22 cellular contexts compared by ENCODE assay signal in genomic region chr10:43864622-43865021, GRCh38.
DNase-seq lines count a peak whose midpoint lies in the region; ATAC-seq, FAIRE-seq and TF ChIP-seq lines count a peak whose summit lies in the region.
"Had no signal": no experiment of that assay in that cellular context is flagged by ENCODE, and none has a peak within 500 bp of the region (broad histone marks: within the 10 kb centered on the region; RNA-seq: fewer than 3 reads in every experiment).

No MANE protein-coding gene starts in this region.

- H3K4me1 ChIP-seq in SJSA1 (replicated peaks) (peaks cover 51% of the 10 kb centered on the region), endothelial cell of umbilical vein (ENCODE audit: control insufficient read depth, extremely low read depth, insufficient read depth, low read length) (peaks cover 52% of the 10 kb centered on the region), right lobe of liver (peaks cover 0 to 29% (median 0%) of the 10 kb centered on the region in 4 donors), stomach (peaks cover 22 to 40% (median 29%) of the 10 kb centered on the region in 4 donors)

- H3K36me3 ChIP-seq in SJSA1 (no peaks in the 10 kb centered on the region), endothelial cell of umbilical vein (ENCODE audit: control insufficient read depth in 2 of 2, extremely low read depth in 1 of 2, insufficient read depth in 2 of 2, low read length in 2 of 2) (no peaks in the 10 kb centered on the region), right lobe of liver (no peaks in the 10 kb centered on the region), stomach (no peaks in the 10 kb centered on the region)
- H3K36me3 ChIP-seq: pancreas had no signal

- no peak overlapping the region for H3K27ac Mint-ChIP-seq in activated naive CD8-positive, alpha-beta T cell treated with anti-CD3 and anti-CD28 coated beads, Interleukin-2, amount 50 U/mL, for 24 hours
- H3K27ac Mint-ChIP-seq: activated naive CD4-positive, alpha-beta T cell treated with anti-CD3 and anti-CD28 coated beads, Interleukin-2, amount 50 U/mL, for 72 hours; CD4-positive, alpha-beta T cell; natural killer cell; stimulated activated memory B cell treated with anti-CD40 and anti-IgM and Interleukin-4, amounts not matched to agents 10 μg/mL and 1 μg/mL and 100 μg/mL, for 72 hours had no signal

- peak overlapping the region; percentile 50 for H3K9ac ChIP-seq in endothelial cell of umbilical vein (replicated peaks; ENCODE audit: extremely low read depth, insufficient read depth, low read length)

- TF ChIP-seq POLR2A in endothelial cell of umbilical vein (IDR thresholded peaks at IDR 0.05; ENCODE audit: low read depth, low read length): no peak
- no peak for TF ChIP-seq POLR2A in right lobe of liver (IDR thresholded peaks at IDR 0.05)
- TF ChIP-seq POLR2A in stomach (IDR thresholded peaks at IDR 0.05): no peak

- H3K4me1 Mint-ChIP-seq in activated naive CD8-positive, alpha-beta T cell treated with anti-CD3 and anti-CD28 coated beads, Interleukin-2, amount 50 U/mL, for 24 hours: peaks cover 4% of the 10 kb centered on the region
- H3K4me1 Mint-ChIP-seq: natural killer cell; stimulated activated memory B cell treated with anti-CD40 and anti-IgM and Interleukin-4, amounts not matched to agents 10 μg/mL and 1 μg/mL and 100 μg/mL, for 72 hours had no signal

- TF ChIP-seq EP300 in stomach (IDR thresholded peaks at IDR 0.05): no peak

- H3K4me3 Mint-ChIP-seq in activated naive CD8-positive, alpha-beta T cell treated with anti-CD3 and anti-CD28 coated beads, Interleukin-2, amount 50 U/mL, for 24 hours: no peak overlapping the region
- H3K4me3 Mint-ChIP-seq: CD4-positive, alpha-beta T cell; natural killer cell; stimulated activated memory B cell treated with anti-CD40 and anti-IgM and Interleukin-4, amounts not matched to agents 10 μg/mL and 1 μg/mL and 100 μg/mL, for 72 hours had no signal

- no peaks in the 10 kb centered on the region for H3K9me3 Mint-ChIP-seq in activated naive CD8-positive, alpha-beta T cell treated with anti-CD3 and anti-CD28 coated beads, Interleukin-2, amount 50 U/mL, for 24 hours
- H3K9me3 Mint-ChIP-seq: activated naive CD4-positive, alpha-beta T cell treated with anti-CD3 and anti-CD28 coated beads, Interleukin-2, amount 50 U/mL, for 72 hours; CD4-positive, alpha-beta T cell; natural killer cell had no signal

- no TSS peak for BruUV-seq in endothelial cell of umbilical vein (replicated peaks; lab: Mats Ljungman, UMichigan)

- intact Hi-C loops in endothelial cell of umbilical vein (cut with micrococcal nuclease): no loop called here
- intact Hi-C loops in right lobe of liver (cut with DNase I): no loop called here
- intact Hi-C loops in stomach (cut with DNase I; ENCODE audit: low total_unique reads): no loop called here

- no peak for TF ChIP-seq CTCF in endothelial cell of umbilical vein (IDR thresholded peaks at IDR 0.05; ENCODE audit: extremely low read depth in 1 of 2, insufficient read depth in 1 of 2, low read depth in 1 of 2, low read length in 2 of 2)
- TF ChIP-seq CTCF in right lobe of liver (IDR thresholded peaks at IDR 0.05): no peak
- TF ChIP-seq CTCF in stomach (IDR thresholded peaks at IDR 0.05): no peak

- dilution Hi-C loops in endothelial cell of umbilical vein (cut with MboI; ENCODE audit: extremely low pct_ligation_motif_present, low sequenced_read_pairs): no loop called here

- H3K27ac ChIP-seq in SJSA1 (peak overlapping the region; percentile 77; the same call in 1 of the 2 replicates), endothelial cell of umbilical vein (ENCODE audit: insufficient read depth, low read depth, low read length) (peak overlapping the region; percentile 93), right lobe of liver (peak overlapping the region in 2 of 3 donors; percentile 63 to 68), stomach (peak overlapping the region; percentile 67 to 83 (median 74))

- H3K27me3 Mint-ChIP-seq in activated naive CD8-positive, alpha-beta T cell treated with anti-CD3 and anti-CD28 coated beads, Interleukin-2, amount 50 U/mL, for 24 hours: no peaks in the 10 kb centered on the region
- H3K27me3 Mint-ChIP-seq: CD4-positive, alpha-beta T cell; stimulated activated memory B cell treated with anti-CD40 and anti-IgM and Interleukin-4, amounts not matched to agents 10 μg/mL and 1 μg/mL and 100 μg/mL, for 72 hours had no signal

- CTCF ChIA-PET in endothelial cell of umbilical vein (lab: Charles Lee): no interaction called here

- ATAC-seq in right lobe of liver: no peak
- ATAC-seq in activated naive CD8-positive, alpha-beta T cell treated with anti-CD3 and anti-CD28 coated beads, Interleukin-2, amount 50 U/mL, for 24 hours: no peak
- ATAC-seq: activated naive CD4-positive, alpha-beta T cell treated with anti-CD3 and anti-CD28 coated beads, Interleukin-2, amount 50 U/mL, for 72 hours; HCT116; natural killer cell had no signal

- FAIRE-seq in endothelial cell of umbilical vein (lab: Jason Lieb, UNC): no peak
- FAIRE-seq: pancreas had no signal

- H3K4me3 ChIP-seq in SJSA1 (no peak overlapping the region), endothelial cell of umbilical vein (replicated peaks in 1 of 3; ENCODE audit: insufficient read depth in 1 of 3, low read depth in 1 of 3, low read length in 3 of 3) (no peak overlapping the region), right lobe of liver (no peak overlapping the region), stomach (no peak overlapping the region)
- H3K4me3 ChIP-seq: pancreas had no signal

- no peaks in the 10 kb centered on the region for H3K79me2 ChIP-seq in endothelial cell of umbilical vein (ENCODE audit: control insufficient read depth, insufficient read depth, low read length)

- H3K27me3 ChIP-seq in SJSA1 (replicated peaks) (no peaks in the 10 kb centered on the region), endothelial cell of umbilical vein (ENCODE audit: control insufficient read depth in 2 of 2, insufficient read depth in 2 of 2, low read length in 2 of 2) (no peaks in the 10 kb centered on the region), right lobe of liver (no peaks in the 10 kb centered on the region), stomach (no peaks in the 10 kb centered on the region)
- H3K27me3 ChIP-seq: pancreas had no signal

- no peaks in the 10 kb centered on the region for H3K9me1 ChIP-seq in endothelial cell of umbilical vein (replicated peaks; ENCODE audit: control insufficient read depth, extremely low read depth, insufficient read depth, low read length)

- POLR2A ChIA-PET in endothelial cell of umbilical vein (lab: Charles Lee): no interaction called here

- no CpG with 5 or more reads among the region's 7 CpGs for WGBS in right lobe of liver (ENCODE audit: insufficient coverage, low coverage, low lambda C conversion rate, missing lambda C conversion rate)
- 85 to 97% (median 94%) methylated on average over 7 of the region's 7 CpGs for WGBS in stomach, 5 donors

- no peak overlapping the region for H2AFZ ChIP-seq in endothelial cell of umbilical vein (ENCODE audit: low read depth, low read length)

- no peaks in the 10 kb centered on the region for H4K20me1 ChIP-seq in endothelial cell of umbilical vein (replicated peaks; ENCODE audit: control insufficient read depth, extremely low read depth, insufficient read depth, low read length)

- no peaks in the 10 kb centered on the region for H3K9me3 ChIP-seq in SJSA1 (replicated peaks)
- H3K9me3 ChIP-seq in endothelial cell of umbilical vein (replicated peaks; ENCODE audit: control insufficient read depth, insufficient read depth, low read length): no peaks in the 10 kb centered on the region
- H3K9me3 ChIP-seq in right lobe of liver: no peaks in the 10 kb centered on the region
- H3K9me3 ChIP-seq in stomach: no peaks in the 10 kb centered on the region
- H3K9me3 ChIP-seq: pancreas had no signal

- H3K4me2 ChIP-seq in endothelial cell of umbilical vein (ENCODE audit: insufficient read depth, low read length): no peak overlapping the region

- DNase-seq in SJSA1 (ENCODE audit: low read depth in 1 of 2, low spot score in 2 of 2) (peak in 1 of 2 experiments; percentile 27), endothelial cell of umbilical vein (ENCODE audit: low read depth, low spot score) (no peak), right lobe of liver (no peak), stomach (no peak), T1000 (lab: John Stamatoyannopoulos, UW) (no peak)
- no peak for DNase-seq in activated CD4-positive, alpha-beta T cell treated with anti-CD3 and anti-CD28 coated beads for 48 hours
- no peak for DNase-seq in activated naive CD8-positive, alpha-beta T cell treated with anti-CD3 and anti-CD28 coated beads, Interleukin-2, amount 50 U/mL, for 24 hours
- DNase-seq in activated naive CD4-positive, alpha-beta T cell treated with Interleukin-2 at 50 U/mL for 16 hours: no peak
- DNase-seq: activated CD4-positive, CD25-positive, alpha-beta regulatory T cell treated with anti-CD3 and anti-CD28 coated beads, Interleukin-2, amount 50 U/mL, for 72 hours; CD4-positive, alpha-beta T cell; effector memory CD4-positive, alpha-beta T cell; GDM1; Kasumi-1; midbrain; natural killer cell; NCI-H1048; NCI-H1930; stimulated activated CD4-positive, alpha-beta T cell treated with anti-CD3 and anti-CD28 coated beads, Interleukin-2, amount 100 ng/mL, for 24 hours had no signal

- no peaks in the 10 kb centered on the region for H3K36me3 Mint-ChIP-seq in activated naive CD8-positive, alpha-beta T cell treated with anti-CD3 and anti-CD28 coated beads, Interleukin-2, amount 50 U/mL, for 24 hours (ENCODE audit: low read depth)
- H3K36me3 Mint-ChIP-seq: activated naive CD4-positive, alpha-beta T cell treated with anti-CD3 and anti-CD28 coated beads, Interleukin-2, amount 50 U/mL, for 72 hours; natural killer cell; stimulated activated memory B cell treated with anti-CD40 and anti-IgM and Interleukin-4, amounts not matched to agents 10 μg/mL and 1 μg/mL and 100 μg/mL, for 72 hours had no signal

TF ChIP-seq in endothelial cell of umbilical vein, 7 proteins besides CTCF, POLR2A, EP300 and RAD21:
- no peak for TF ChIP-seq JUN (IDR thresholded peaks at IDR 0.05; ENCODE audit: borderline replicate concordance, insufficient read depth, insufficient read length, low read depth)
- no peak for TF ChIP-seq POLR2AphosphoS5 (IDR thresholded peaks at IDR 0.05; ENCODE audit: insufficient read depth, low read depth, low read length)
- no peak for TF ChIP-seq MAX (IDR thresholded peaks at IDR 0.05; ENCODE audit: insufficient read depth, insufficient read length)
- TF ChIP-seq GATA2 (IDR thresholded peaks at IDR 0.05; ENCODE audit: insufficient read depth, insufficient read length, low read depth, low read length): no peak
- TF ChIP-seq FOS (IDR thresholded peaks at IDR 0.05; ENCODE audit: borderline replicate concordance, insufficient read depth, low read length): no peak
